2 cellular contexts compared by ENCODE assay signal in the genomic region with DNA sequence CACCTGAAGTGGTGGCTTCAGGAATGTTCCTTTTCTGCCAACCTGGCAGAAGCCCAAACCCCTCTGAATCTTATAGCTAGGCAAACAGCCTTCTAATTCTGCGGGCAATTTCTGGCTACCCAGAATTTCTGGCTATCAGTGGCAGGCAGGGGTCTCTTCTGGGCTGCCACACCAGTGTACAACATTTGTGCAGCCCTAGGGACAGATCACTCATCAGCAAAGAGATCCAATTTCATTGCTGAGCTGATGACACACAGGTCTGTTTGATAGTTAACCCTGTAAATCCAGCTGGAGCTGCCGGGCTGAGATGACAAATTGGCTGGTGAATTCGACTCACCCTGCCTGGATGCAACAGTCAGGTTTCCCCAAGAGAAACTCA.
TF ChIP-seq lines count a peak whose summit lies in the region.

No MANE protein-coding gene starts in this region.

TF ChIP-seq in GM23338, 12 proteins besides CTCF, POLR2A, EP300 and RAD21 (continues in another document):
- TF ChIP-seq, protein P1, sequence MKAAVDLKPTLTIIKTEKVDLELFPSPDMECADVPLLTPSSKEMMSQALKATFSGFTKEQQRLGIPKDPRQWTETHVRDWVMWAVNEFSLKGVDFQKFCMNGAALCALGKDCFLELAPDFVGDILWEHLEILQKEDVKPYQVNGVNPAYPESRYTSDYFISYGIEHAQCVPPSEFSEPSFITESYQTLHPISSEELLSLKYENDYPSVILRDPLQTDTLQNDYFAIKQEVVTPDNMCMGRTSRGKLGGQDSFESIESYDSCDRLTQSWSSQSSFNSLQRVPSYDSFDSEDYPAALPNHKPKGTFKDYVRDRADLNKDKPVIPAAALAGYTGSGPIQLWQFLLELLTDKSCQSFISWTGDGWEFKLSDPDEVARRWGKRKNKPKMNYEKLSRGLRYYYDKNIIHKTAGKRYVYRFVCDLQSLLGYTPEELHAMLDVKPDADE (IDR thresholded peaks at IDR 0.05) = no peak
- no peak for TF ChIP-seq CREB1 (CRISPR knock-in tag; IDR thresholded peaks at IDR 0.05; ENCODE audit: low read depth)
- TF ChIP-seq ZNF331 (CRISPR knock-in tag; IDR thresholded peaks at IDR 0.05; ENCODE audit: low read depth) = no peak
- no peak for TF ChIP-seq EZH2phosphoT487 (IDR thresholded peaks at IDR 0.05; ENCODE audit: unreplicated experiment)
- TF ChIP-seq POLR2AphosphoS5 (IDR thresholded peaks at IDR 0.05; ENCODE audit: low read depth) = no peak
- TF ChIP-seq ZNF114 (CRISPR knock-in tag; IDR thresholded peaks at IDR 0.05) = no peak
- no peak for TF ChIP-seq STAT1 (IDR thresholded peaks at IDR 0.05; ENCODE audit: unreplicated experiment)
- TF ChIP-seq JUNB (IDR thresholded peaks at IDR 0.05; ENCODE audit: unreplicated experiment) = no peak
- TF ChIP-seq, protein P2, sequence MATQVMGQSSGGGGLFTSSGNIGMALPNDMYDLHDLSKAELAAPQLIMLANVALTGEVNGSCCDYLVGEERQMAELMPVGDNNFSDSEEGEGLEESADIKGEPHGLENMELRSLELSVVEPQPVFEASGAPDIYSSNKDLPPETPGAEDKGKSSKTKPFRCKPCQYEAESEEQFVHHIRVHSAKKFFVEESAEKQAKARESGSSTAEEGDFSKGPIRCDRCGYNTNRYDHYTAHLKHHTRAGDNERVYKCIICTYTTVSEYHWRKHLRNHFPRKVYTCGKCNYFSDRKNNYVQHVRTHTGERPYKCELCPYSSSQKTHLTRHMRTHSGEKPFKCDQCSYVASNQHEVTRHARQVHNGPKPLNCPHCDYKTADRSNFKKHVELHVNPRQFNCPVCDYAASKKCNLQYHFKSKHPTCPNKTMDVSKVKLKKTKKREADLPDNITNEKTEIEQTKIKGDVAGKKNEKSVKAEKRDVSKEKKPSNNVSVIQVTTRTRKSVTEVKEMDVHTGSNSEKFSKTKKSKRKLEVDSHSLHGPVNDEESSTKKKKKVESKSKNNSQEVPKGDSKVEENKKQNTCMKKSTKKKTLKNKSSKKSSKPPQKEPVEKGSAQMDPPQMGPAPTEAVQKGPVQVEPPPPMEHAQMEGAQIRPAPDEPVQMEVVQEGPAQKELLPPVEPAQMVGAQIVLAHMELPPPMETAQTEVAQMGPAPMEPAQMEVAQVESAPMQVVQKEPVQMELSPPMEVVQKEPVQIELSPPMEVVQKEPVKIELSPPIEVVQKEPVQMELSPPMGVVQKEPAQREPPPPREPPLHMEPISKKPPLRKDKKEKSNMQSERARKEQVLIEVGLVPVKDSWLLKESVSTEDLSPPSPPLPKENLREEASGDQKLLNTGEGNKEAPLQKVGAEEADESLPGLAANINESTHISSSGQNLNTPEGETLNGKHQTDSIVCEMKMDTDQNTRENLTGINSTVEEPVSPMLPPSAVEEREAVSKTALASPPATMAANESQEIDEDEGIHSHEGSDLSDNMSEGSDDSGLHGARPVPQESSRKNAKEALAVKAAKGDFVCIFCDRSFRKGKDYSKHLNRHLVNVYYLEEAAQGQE (IDR thresholded peaks at IDR 0.05; ENCODE audit: unreplicated experiment) = no peak
- TF ChIP-seq, protein P3, sequence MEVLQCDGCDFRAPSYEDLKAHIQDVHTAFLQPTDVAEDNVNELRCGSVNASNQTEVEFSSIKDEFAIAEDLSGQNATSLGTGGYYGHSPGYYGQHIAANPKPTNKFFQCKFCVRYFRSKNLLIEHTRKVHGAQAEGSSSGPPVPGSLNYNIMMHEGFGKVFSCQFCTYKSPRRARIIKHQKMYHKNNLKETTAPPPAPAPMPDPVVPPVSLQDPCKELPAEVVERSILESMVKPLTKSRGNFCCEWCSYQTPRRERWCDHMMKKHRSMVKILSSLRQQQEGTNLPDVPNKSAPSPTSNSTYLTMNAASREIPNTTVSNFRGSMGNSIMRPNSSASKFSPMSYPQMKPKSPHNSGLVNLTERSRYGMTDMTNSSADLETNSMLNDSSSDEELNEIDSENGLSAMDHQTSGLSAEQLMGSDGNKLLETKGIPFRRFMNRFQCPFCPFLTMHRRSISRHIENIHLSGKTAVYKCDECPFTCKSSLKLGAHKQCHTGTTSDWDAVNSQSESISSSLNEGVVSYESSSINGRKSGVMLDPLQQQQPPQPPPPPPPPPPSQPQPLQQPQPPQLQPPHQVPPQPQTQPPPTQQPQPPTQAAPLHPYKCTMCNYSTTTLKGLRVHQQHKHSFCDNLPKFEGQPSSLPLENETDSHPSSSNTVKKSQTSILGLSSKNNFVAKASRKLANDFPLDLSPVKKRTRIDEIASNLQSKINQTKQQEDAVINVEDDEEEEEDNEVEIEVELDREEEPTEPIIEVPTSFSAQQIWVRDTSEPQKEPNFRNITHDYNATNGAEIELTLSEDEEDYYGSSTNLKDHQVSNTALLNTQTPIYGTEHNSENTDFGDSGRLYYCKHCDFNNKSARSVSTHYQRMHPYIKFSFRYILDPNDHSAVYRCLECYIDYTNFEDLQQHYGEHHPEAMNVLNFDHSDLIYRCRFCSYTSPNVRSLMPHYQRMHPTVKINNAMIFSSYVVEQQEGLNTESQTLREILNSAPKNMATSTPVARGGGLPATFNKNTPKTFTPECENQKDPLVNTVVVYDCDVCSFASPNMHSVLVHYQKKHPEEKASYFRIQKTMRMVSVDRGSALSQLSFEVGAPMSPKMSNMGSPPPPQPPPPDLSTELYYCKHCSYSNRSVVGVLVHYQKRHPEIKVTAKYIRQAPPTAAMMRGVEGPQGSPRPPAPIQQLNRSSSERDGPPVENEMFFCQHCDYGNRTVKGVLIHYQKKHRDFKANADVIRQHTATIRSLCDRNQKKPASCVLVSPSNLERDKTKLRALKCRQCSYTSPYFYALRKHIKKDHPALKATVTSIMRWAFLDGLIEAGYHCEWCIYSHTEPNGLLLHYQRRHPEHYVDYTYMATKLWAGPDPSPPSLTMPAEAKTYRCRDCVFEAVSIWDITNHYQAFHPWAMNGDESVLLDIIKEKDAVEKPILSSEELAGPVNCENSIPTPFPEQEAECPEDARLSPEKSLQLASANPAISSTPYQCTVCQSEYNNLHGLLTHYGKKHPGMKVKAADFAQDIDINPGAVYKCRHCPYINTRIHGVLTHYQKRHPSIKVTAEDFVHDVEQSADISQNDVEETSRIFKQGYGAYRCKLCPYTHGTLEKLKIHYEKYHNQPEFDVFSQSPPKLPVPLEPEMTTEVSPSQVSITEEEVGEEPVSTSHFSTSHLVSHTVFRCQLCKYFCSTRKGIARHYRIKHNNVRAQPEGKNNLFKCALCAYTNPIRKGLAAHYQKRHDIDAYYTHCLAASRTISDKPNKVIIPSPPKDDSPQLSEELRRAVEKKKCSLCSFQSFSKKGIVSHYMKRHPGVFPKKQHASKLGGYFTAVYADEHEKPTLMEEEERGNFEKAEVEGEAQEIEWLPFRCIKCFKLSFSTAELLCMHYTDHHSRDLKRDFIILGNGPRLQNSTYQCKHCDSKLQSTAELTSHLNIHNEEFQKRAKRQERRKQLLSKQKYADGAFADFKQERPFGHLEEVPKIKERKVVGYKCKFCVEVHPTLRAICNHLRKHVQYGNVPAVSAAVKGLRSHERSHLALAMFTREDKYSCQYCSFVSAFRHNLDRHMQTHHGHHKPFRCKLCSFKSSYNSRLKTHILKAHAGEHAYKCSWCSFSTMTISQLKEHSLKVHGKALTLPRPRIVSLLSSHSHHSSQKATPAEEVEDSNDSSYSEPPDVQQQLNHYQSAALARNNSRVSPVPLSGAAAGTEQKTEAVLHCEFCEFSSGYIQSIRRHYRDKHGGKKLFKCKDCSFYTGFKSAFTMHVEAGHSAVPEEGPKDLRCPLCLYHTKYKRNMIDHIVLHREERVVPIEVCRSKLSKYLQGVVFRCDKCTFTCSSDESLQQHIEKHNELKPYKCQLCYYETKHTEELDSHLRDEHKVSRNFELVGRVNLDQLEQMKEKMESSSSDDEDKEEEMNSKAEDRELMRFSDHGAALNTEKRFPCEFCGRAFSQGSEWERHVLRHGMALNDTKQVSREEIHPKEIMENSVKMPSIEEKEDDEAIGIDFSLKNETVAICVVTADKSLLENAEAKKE (CRISPR knock-in tag; IDR thresholded peaks at IDR 0.05) = no peak

TF ChIP-seq in endothelial cell of umbilical vein, 7 proteins besides CTCF, POLR2A, EP300 and RAD21:
- TF ChIP-seq FOS (IDR thresholded peaks at IDR 0.05; ENCODE audit: borderline replicate concordance, insufficient read depth, low read length) (no peak), EZH2 (IDR thresholded peaks at IDR 0.05; ENCODE audit: borderline replicate concordance, low read depth, low read length, severe bottlenecking) (no peak), POLR2AphosphoS5 (IDR thresholded peaks at IDR 0.05; ENCODE audit: insufficient read depth, low read depth, low read length) (no peak), JUN (IDR thresholded peaks at IDR 0.05; ENCODE audit: borderline replicate concordance, insufficient read depth, insufficient read length, low read depth) (no peak), GATA2 (IDR thresholded peaks at IDR 0.05; ENCODE audit: insufficient read depth, insufficient read length, low read depth, low read length) (no peak), MYC (IDR thresholded peaks at IDR 0.05; ENCODE audit: low read depth, low read length) (no peak)
- TF ChIP-seq, protein P4, sequence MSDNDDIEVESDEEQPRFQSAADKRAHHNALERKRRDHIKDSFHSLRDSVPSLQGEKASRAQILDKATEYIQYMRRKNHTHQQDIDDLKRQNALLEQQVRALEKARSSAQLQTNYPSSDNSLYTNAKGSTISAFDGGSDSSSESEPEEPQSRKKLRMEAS (IDR thresholded peaks at IDR 0.05; ENCODE audit: insufficient read depth, insufficient read length) = no peak
